1 cellular context compared by ENCODE assay signal in genomic region chr11:6610591-6610990, GRCh38.
TF ChIP-seq lines count a peak whose summit lies in the region.

No MANE protein-coding gene starts in this region.

TF ChIP-seq in WTC11, 78 proteins besides CTCF, POLR2A, EP300 and RAD21 (continued from another document):
- TF ChIP-seq, protein P1, sequence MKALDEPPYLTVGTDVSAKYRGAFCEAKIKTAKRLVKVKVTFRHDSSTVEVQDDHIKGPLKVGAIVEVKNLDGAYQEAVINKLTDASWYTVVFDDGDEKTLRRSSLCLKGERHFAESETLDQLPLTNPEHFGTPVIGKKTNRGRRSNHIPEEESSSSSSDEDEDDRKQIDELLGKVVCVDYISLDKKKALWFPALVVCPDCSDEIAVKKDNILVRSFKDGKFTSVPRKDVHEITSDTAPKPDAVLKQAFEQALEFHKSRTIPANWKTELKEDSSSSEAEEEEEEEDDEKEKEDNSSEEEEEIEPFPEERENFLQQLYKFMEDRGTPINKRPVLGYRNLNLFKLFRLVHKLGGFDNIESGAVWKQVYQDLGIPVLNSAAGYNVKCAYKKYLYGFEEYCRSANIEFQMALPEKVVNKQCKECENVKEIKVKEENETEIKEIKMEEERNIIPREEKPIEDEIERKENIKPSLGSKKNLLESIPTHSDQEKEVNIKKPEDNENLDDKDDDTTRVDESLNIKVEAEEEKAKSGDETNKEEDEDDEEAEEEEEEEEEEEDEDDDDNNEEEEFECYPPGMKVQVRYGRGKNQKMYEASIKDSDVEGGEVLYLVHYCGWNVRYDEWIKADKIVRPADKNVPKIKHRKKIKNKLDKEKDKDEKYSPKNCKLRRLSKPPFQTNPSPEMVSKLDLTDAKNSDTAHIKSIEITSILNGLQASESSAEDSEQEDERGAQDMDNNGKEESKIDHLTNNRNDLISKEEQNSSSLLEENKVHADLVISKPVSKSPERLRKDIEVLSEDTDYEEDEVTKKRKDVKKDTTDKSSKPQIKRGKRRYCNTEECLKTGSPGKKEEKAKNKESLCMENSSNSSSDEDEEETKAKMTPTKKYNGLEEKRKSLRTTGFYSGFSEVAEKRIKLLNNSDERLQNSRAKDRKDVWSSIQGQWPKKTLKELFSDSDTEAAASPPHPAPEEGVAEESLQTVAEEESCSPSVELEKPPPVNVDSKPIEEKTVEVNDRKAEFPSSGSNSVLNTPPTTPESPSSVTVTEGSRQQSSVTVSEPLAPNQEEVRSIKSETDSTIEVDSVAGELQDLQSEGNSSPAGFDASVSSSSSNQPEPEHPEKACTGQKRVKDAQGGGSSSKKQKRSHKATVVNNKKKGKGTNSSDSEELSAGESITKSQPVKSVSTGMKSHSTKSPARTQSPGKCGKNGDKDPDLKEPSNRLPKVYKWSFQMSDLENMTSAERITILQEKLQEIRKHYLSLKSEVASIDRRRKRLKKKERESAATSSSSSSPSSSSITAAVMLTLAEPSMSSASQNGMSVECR (CRISPR knock-in tag; IDR thresholded peaks at IDR 0.05; ENCODE audit: borderline replicate concordance): no peak
- TF ChIP-seq ETV6 (CRISPR knock-in tag; IDR thresholded peaks at IDR 0.05): no peak
- no peak for TF ChIP-seq SP1 (CRISPR knock-in tag; conservative IDR thresholded peaks at IDR 0.05)
- TF ChIP-seq, protein P2, sequence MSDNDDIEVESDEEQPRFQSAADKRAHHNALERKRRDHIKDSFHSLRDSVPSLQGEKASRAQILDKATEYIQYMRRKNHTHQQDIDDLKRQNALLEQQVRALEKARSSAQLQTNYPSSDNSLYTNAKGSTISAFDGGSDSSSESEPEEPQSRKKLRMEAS (CRISPR knock-in tag; IDR thresholded peaks at IDR 0.05): no peak
- no peak for TF ChIP-seq USF1 (CRISPR knock-in tag; IDR thresholded peaks at IDR 0.05)
- no peak for TF ChIP-seq IRF2 (CRISPR knock-in tag; IDR thresholded peaks at IDR 0.05; ENCODE audit: borderline replicate concordance, low read depth)
- no peak for TF ChIP-seq ERG (CRISPR knock-in tag; IDR thresholded peaks at IDR 0.05)
- no peak for TF ChIP-seq FOXP1 (CRISPR knock-in tag; IDR thresholded peaks at IDR 0.05; ENCODE audit: borderline replicate concordance)
